ENCODE assay signal across 8 cellular contexts in the genomic region with DNA sequence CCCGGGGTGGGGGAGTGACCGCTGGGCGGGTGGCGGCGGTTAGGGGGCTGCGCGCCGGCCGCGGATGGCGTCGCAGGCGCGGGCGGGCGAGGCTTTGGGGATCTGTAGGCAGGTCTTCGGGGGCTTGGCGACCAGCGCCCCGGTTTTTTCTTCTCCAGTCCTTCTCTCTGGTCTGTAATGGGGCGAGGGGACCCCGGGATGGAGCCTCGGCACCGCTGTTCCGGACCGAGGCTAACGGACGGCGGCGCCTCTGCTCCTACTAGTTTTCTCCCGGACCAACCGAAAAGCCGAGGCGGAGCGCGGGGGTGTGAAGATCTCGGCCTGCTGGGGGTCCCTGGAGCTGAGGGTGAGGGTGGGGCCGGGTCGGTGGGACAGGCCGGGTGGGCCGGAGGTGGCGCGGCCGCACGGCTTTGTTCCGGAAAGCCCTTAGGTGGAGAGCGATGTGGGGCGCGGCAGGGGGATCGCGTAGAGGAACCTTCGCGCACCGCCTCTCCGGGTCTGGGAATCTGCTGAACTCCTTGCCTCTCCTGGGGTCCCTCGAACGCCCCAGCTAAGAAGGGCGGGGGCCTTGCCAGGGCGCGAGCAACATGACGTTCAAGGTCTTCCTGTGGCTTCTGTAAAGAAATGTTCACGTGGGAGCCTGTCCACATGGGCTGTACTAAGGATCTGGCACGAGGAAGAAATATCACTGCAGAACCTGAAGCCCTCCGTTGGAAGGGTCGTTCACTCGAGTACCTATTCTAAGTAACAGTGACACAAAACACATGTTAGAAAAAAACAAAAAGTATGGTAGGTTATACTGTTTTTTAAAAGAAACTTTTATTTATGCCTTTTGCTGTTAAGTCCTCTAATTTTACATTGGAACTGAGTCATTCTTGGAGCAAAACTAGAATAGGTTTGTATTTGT. TPM values are rescaled to one million over a fixed set of nuclear protein-coding genes. Genes with fewer than 3 reads are reported as not detected.
DNase-seq lines count a peak whose midpoint lies in the region; ATAC-seq and TF ChIP-seq lines count a peak whose summit lies in the region.

No MANE protein-coding gene starts in this region.

- peak overlapping the region; percentile 32 for H4K5ac ChIP-seq in IMR-90 (ENCODE audit: low read depth, low read length)

- H3K56ac ChIP-seq in IMR-90 (ENCODE audit: extremely low read depth, insufficient read depth, low read length) = peak overlapping the region; percentile 99

- H2AFZ ChIP-seq in IMR-90 (replicated peaks; ENCODE audit: low read length, poor library complexity) = peak overlapping the region; percentile 83

- H3K9me1 ChIP-seq in IMR-90 (ENCODE audit: insufficient read depth, low read length) = peaks cover 9% of the 10 kb centered on the region

- POLR2A ChIA-PET in IMR-90 (lab: Charles Lee; ENCODE audit: unreplicated experiment) = interaction anchor here (0.5 to 0.8 kb wide), 4 partner anchors 76 to 351 kb away, joined by 3 to 4 read pairs (median 4); no protein-coding TSS in a partner anchor

- no peaks in the 10 kb centered on the region for H3K9me3 Mint-ChIP-seq in activated naive CD4-positive, alpha-beta T cell treated with anti-CD3 and anti-CD28 coated beads for 36 hours
- no peaks in the 10 kb centered on the region for H3K9me3 Mint-ChIP-seq in osteocyte (ENCODE audit: unreplicated experiment)

- H2BK5ac ChIP-seq in IMR-90 (ENCODE audit: low read depth, low read length, poor library complexity, severe bottlenecking) = peak overlapping the region; percentile 99

- peak overlapping the region; percentile 92 for H2BK20ac ChIP-seq in IMR-90 (ENCODE audit: low read depth, low read length)

- H3K4me3 Mint-ChIP-seq in activated naive CD4-positive, alpha-beta T cell treated with anti-CD3 and anti-CD28 coated beads for 36 hours = peak overlapping the region; percentile 99
- H3K4me3 Mint-ChIP-seq in osteocyte (ENCODE audit: unreplicated experiment) = peak overlapping the region; percentile 90

- H3K9me3 ChIP-seq in IMR-90 (ENCODE audit: control insufficient read depth, insufficient read depth, low read length) (no peaks in the 10 kb centered on the region), SJSA1 (replicated peaks) (no peaks in the 10 kb centered on the region), testis (no peaks in the 10 kb centered on the region)

- peak overlapping the region; percentile 91 for H2BK120ac ChIP-seq in IMR-90 (ENCODE audit: low read depth, low read length)

- H3K4me1 ChIP-seq in IMR-90 (ENCODE audit: control insufficient read depth, insufficient read depth, low read length) (peaks cover 8% of the 10 kb centered on the region), SJSA1 (replicated peaks) (peaks cover 21% of the 10 kb centered on the region), testis (peaks cover 13% of the 10 kb centered on the region)

- H3K4ac ChIP-seq in IMR-90 (ENCODE audit: low read depth, low read length) = peak overlapping the region; percentile 97

- peak overlapping the region; percentile 99 for H3K23ac ChIP-seq in IMR-90 (ENCODE audit: low read depth, low read length)

- peak overlapping the region; percentile 97 for H3K18ac ChIP-seq in IMR-90 (ENCODE audit: low read depth, low read length)

- peak overlapping the region; percentile 85 for H3K27ac ChIP-seq in IMR-90 (ENCODE audit: insufficient read depth, low read length)
- H3K27ac ChIP-seq in SJSA1 = peak overlapping the region; percentile 97
- peak overlapping the region; percentile 98 to 99 for H3K27ac ChIP-seq in testis

- H2AK5ac ChIP-seq in IMR-90 (ENCODE audit: low read depth, low read length) = peak overlapping the region; percentile 94

- peak overlapping the region; percentile 100 for H3K9ac ChIP-seq in IMR-90 (ENCODE audit: low read depth, low read length)

- peak overlapping the region; percentile 67 for H3K4me2 ChIP-seq in IMR-90 (ENCODE audit: low read depth, low read length)

- peak overlapping the region; percentile 95 for H2AK9ac ChIP-seq in IMR-90 (replicated peaks; ENCODE audit: low read depth, low read length, poor library complexity)

- peak; percentile 32 for ATAC-seq in GM21515 (IDR thresholded peaks at IDR 0.05; ENCODE audit: unreplicated experiment)
- peak; percentile 6; the same call in 1 of the 2 replicates for ATAC-seq in IMR-90 (ENCODE audit: low read depth)

- peaks cover 2% of the 10 kb centered on the region for H3K27me3 Mint-ChIP-seq in activated naive CD4-positive, alpha-beta T cell treated with anti-CD3 and anti-CD28 coated beads for 36 hours (ENCODE audit: low read depth)
- no peaks in the 10 kb centered on the region for H3K27me3 Mint-ChIP-seq in osteocyte (ENCODE audit: unreplicated experiment)

- peak overlapping the region; percentile 89 to 91 for H4K8ac ChIP-seq in IMR-90 (ENCODE audit: low read depth in 2 of 2, low read length in 2 of 2)

- BruUV-seq in IMR-90 (replicated peaks; lab: Mats Ljungman, UMichigan) = no TSS peak

- DNase-seq in DMS 273 treated with DMSO at 0.1 percent for 48 hours (lab: John Stamatoyannopoulos, UW) (peak; percentile 25), IMR-90 (peak; percentile 87), SJSA1 (ENCODE audit: low read depth in 1 of 2, low spot score in 2 of 2) (peak; percentile 67 to 80), glomerular endothelial cell (ENCODE audit: extremely low read depth, low read depth, low spot score) (peak; percentile 57), osteocyte (ENCODE audit: extremely low spot score, unreplicated experiment) (peak; percentile 87), testis (peak; percentile 90)
- peak; percentile 92 for DNase-seq in activated naive CD4-positive, alpha-beta T cell treated with anti-CD3 and anti-CD28 coated beads for 36 hours

- dilution Hi-C loops in IMR-90 (cut with HindIII; ENCODE audit: low sequenced_read_pairs, unreplicated experiment) = no loop called here

- TF ChIP-seq RAD21 in IMR-90 (IDR thresholded peaks at IDR 0.05; ENCODE audit: low read length) = no peak

- H3K36me3 ChIP-seq in IMR-90 (ENCODE audit: control insufficient read depth, insufficient read depth, low read length) (no peaks in the 10 kb centered on the region), SJSA1 (peaks cover 21% of the 10 kb centered on the region), testis (ENCODE audit: low read depth, missing control alignments) (no peaks in the 10 kb centered on the region)

- intact Hi-C loops in IMR-90 (cut with micrococcal nuclease) = loop anchor here (1.0 to 5.0 kb wide), 7 partner anchors 45 to 321 kb away; no protein-coding TSS in a partner anchor
- intact Hi-C loops in activated naive CD4-positive, alpha-beta T cell treated with anti-CD3 and anti-CD28 coated beads for 36 hours (cut with micrococcal nuclease) = loop anchor here (1.0 to 5.0 kb wide), 8 partner anchors 124 to 1795 kb away; partner anchors contain the start of genes COQ10B and STK17B
- intact Hi-C loops in testis (cut with DNase I; ENCODE audit: low total_unique reads) = no loop called here

- H3K27me3 ChIP-seq in IMR-90 (ENCODE audit: control insufficient read depth, insufficient read depth, low read length) = no peaks in the 10 kb centered on the region
- H3K27me3 ChIP-seq in SJSA1 (replicated peaks) = no peaks in the 10 kb centered on the region
- H3K27me3 ChIP-seq in testis = no peaks in the 10 kb centered on the region

- H4K91ac ChIP-seq in IMR-90 (ENCODE audit: insufficient read depth, low read depth, low read length) = peak overlapping the region; percentile 91

- H2BK15ac ChIP-seq in IMR-90 (ENCODE audit: low read depth, low read length) = peak overlapping the region; percentile 46; the same call in 1 of the 3 replicates

- peaks cover 6% of the 10 kb centered on the region; the same call in 1 of the 2 replicates for H4K20me1 ChIP-seq in IMR-90 (ENCODE audit: insufficient read depth, low read length)

- 0% methylated on average over 9 of the region's 66 CpGs; no CpG with 5 or more reads in 1 of the 2 experiments for WGBS in IMR-90 (ENCODE audit: extremely low coverage in 2 of 2, insufficient read length in 1 of 2), 2 experiments
- WGBS in testis, 2 donors = 0% methylated on average over 6 to 65 of the region's 66 CpGs

- H3K4me3 ChIP-seq in IMR-90 (ENCODE audit: insufficient read depth, low read depth, low read length) (peak overlapping the region; percentile 96), SJSA1 (peak overlapping the region; percentile 88), testis (peak overlapping the region; percentile 90 to 94)

- peak; percentile 78 for TF ChIP-seq POLR2A in IMR-90 (IDR thresholded peaks at IDR 0.05; ENCODE audit: low read depth, low read length)
- no peak for TF ChIP-seq POLR2A in testis (IDR thresholded peaks at IDR 0.05)

- TF ChIP-seq CTCF in IMR-90 (conservative IDR thresholded peaks at IDR 0.05; ENCODE audit: low read depth, low read length) (no peak), osteocyte (IDR thresholded peaks at IDR 0.05) (no peak), testis (IDR thresholded peaks at IDR 0.05) (no peak)

- peaks cover 7 to 23% of the 10 kb centered on the region in 2 experiments for H3K79me1 ChIP-seq in IMR-90 (ENCODE audit: low read depth in 1 of 2, low read length in 2 of 2)

- peak overlapping the region; percentile 99 for H3K27ac Mint-ChIP-seq in activated naive CD4-positive, alpha-beta T cell treated with anti-CD3 and anti-CD28 coated beads for 36 hours
- peak overlapping the region; percentile 96 for H3K27ac Mint-ChIP-seq in osteocyte (ENCODE audit: unreplicated experiment)

- peaks cover 32% of the 10 kb centered on the region for H3K4me1 Mint-ChIP-seq in activated naive CD4-positive, alpha-beta T cell treated with anti-CD3 and anti-CD28 coated beads for 36 hours (ENCODE audit: low read depth)
- peaks cover 49% of the 10 kb centered on the region for H3K4me1 Mint-ChIP-seq in osteocyte (ENCODE audit: unreplicated experiment)

- in situ Hi-C loops in IMR-90 (cut with MboI; ENCODE audit: low sequenced_read_pairs) = loop anchor here (5.0 to 25.0 kb wide), 5 partner anchors 96 to 679 kb away; partner anchors contain the start of gene DNAH7

- peaks cover 32% of the 10 kb centered on the region for H3K36me3 Mint-ChIP-seq in activated naive CD4-positive, alpha-beta T cell treated with anti-CD3 and anti-CD28 coated beads for 36 hours (ENCODE audit: low read depth)
- no peaks in the 10 kb centered on the region for H3K36me3 Mint-ChIP-seq in osteocyte (ENCODE audit: unreplicated experiment)

- H3K14ac ChIP-seq in IMR-90 (replicated peaks; ENCODE audit: low read depth, low read length) = peak overlapping the region; percentile 100

- CTCF ChIA-PET in IMR-90 (lab: Yijun Ruan, JAX) = no interaction called here
- CTCF ChIA-PET in activated naive CD4-positive, alpha-beta T cell treated with anti-CD3 and anti-CD28 coated beads for 36 hours (lab: Charles Lee) = interaction anchor here (1.1 to 4.1 kb wide), 3 partner anchors 81 to 159 kb away, joined by 4 to 51 read pairs (median 6); no protein-coding TSS in a partner anchor

RNA-seq across cellular contexts. Expression of gene SLC39A10, which starts 0.9 kb away (rescaled TPM):
- total RNA-seq in IMR-90 (2012; rRNA removed) (64.7 and 92.8 TPM in 2 replicates), glomerular endothelial cell (45.3 and 50.7 TPM in 2 replicates), osteocyte (37.4 and 40.0 TPM in 2 replicates), testis (10 to 100 TPM; 34.7 to 43.4 TPM)
- polyA plus RNA-seq in IMR-90 (2012; rRNA removed) (12.6 and 17.6 TPM in 2 replicates), testis (ENCODE audit: insufficient read depth, low read depth, low replicate concordance) (23.3 TPM)
- polyA plus RNA-seq in IMR-90 (2012; cell fraction: cytosol; rRNA removed) = 2.4 and 3.2 TPM in 2 replicates
- 10.2 and 75.9 TPM in 2 replicates for polyA plus RNA-seq in IMR-90 (2012; cell fraction: nucleus; rRNA removed; ENCODE audit: low replicate concordance)
- 9.9 and 16.0 TPM in 2 replicates for total RNA-seq in SJSA1 (2014; rRNA removed; shearing (Covaris generic))
- total RNA-seq in activated naive CD4-positive, alpha-beta T cell treated with anti-CD3 and anti-CD28 coated beads for 36 hours = 10 to 100 TPM; 37.4 to 41.0 TPM

Comparison
In these comparisons a context has a peak if more than half of its experiments do, and no peak if none do; other contexts are left out.
1. Peak in every context shown above with its lines: DNase-seq, ATAC-seq, H3K4me3 ChIP-seq and H3K27ac ChIP-seq.
2. DNase-seq: peak in every context shown above with its lines; median percentile 92 in activated naive CD4-positive, alpha-beta T cell treated with anti-CD3 and anti-CD28 coated beads for 36 hours; 90 in testis; 87 in IMR-90; 87 in osteocyte; 74 in SJSA1; 57 in glomerular endothelial cell; 25 in DMS 273 treated with DMSO at 0.1 percent for 48 hours.